ENCODE assay signal across 8 cellular contexts in the genomic region with DNA sequence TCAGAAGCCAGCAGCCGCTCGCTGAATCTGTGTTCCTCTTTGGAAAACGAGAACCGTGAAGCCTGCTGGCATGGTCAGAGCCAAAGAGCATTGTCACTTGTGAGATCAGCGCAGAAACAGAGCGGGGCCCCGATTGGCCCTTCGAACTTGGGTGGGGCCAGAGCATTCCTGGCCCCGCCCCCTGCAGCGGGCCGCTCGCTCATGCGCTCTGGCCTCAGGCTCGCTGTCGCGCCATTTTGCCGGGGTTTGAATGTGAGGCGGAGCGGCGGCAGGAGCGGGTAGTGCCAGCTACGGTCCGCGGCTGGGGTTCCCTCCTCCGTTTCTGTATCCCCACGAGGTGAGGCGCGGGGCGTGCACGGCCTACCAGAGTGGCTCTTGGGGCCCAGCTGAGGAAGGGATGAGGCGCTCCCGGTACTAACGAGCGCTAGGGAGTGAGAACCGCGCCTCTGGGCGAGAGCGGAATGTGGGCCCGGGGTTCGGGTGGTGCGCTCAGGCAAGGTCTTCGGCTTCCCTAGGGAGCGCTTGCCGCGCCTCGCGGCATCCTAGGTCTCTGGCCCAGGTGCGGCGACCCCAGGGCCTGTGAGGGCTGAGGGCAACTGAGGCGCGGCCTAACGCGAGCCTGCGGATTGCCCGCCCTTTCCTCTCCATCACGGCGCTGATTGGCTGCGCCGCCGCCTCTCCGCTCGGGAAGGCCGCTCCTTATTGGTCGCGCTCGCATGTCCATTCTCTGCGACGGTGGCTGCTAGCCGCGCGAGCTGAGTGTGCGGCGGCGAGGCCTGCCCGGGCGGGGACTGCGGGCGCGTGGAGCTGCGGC. TPM values are rescaled to one million over a fixed set of nuclear protein-coding genes. Genes with fewer than 3 reads are reported as not detected.
DNase-seq lines count a peak whose midpoint lies in the region; ATAC-seq and TF ChIP-seq lines count a peak whose summit lies in the region.

A gene with protein sequence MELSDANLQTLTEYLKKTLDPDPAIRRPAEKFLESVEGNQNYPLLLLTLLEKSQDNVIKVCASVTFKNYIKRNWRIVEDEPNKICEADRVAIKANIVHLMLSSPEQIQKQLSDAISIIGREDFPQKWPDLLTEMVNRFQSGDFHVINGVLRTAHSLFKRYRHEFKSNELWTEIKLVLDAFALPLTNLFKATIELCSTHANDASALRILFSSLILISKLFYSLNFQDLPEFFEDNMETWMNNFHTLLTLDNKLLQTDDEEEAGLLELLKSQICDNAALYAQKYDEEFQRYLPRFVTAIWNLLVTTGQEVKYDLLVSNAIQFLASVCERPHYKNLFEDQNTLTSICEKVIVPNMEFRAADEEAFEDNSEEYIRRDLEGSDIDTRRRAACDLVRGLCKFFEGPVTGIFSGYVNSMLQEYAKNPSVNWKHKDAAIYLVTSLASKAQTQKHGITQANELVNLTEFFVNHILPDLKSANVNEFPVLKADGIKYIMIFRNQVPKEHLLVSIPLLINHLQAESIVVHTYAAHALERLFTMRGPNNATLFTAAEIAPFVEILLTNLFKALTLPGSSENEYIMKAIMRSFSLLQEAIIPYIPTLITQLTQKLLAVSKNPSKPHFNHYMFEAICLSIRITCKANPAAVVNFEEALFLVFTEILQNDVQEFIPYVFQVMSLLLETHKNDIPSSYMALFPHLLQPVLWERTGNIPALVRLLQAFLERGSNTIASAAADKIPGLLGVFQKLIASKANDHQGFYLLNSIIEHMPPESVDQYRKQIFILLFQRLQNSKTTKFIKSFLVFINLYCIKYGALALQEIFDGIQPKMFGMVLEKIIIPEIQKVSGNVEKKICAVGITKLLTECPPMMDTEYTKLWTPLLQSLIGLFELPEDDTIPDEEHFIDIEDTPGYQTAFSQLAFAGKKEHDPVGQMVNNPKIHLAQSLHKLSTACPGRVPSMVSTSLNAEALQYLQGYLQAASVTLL (plus strand): TSS at position 226 of the 814 bp plus-strand sequence. CDS start 12,152 bp downstream, outside the sequence.

- ATAC-seq in GM19043 (IDR thresholded peaks at IDR 0.05; ENCODE audit: low read depth, unreplicated experiment) (peak; percentile 87), HG03378 (IDR thresholded peaks at IDR 0.05; ENCODE audit: unreplicated experiment) (peak; percentile 73)

- peak within 1 kb of the TSS; percentile 99 for H3K4me3 ChIP-seq in AG10803 (ENCODE audit: low read length)

- peak; percentile 93 for DNase-seq in AG10803 (ENCODE audit: low read depth)
- peak; percentile 93 for DNase-seq in NCI-H460 (ENCODE audit: extremely low read depth, low read depth)
- peak; percentile 96 for DNase-seq in activated CD4-positive, CD25-positive, alpha-beta regulatory T cell treated with anti-CD3 and anti-CD28 coated beads, Interleukin-2, amount 50 U/mL, for 72 hours
- DNase-seq in cerebellar nuclear complex (lab: John Stamatoyannopoulos, UW): peak; percentile 87 to 90
- peak; percentile 97 for DNase-seq in islet precursor cell
- DNase-seq in stimulated activated CD4-positive, alpha-beta T cell treated with anti-CD3 and anti-CD28 coated beads, Interleukin-12 subunit alpha, Interleukin-12 subunit beta, amount 100 ng/mL, for 48 hours (ENCODE audit: low read depth in 2 of 3, low spot score in 1 of 3): peak; percentile 91 to 93 (median 92)

- TF ChIP-seq CTCF in AG10803 (conservative IDR thresholded peaks at IDR 0.05; ENCODE audit: low read length): no peak

RNA-seq across cellular contexts. Expression of the gene that starts here (rescaled TPM):
- total RNA-seq in NCI-H460 (2014; rRNA removed; shearing (Covaris generic)): 193 and 199 TPM in 2 replicates
- polyA plus RNA-seq in NCI-H460 (2014; cell fraction: nucleus; rRNA removed): 121 and 160 TPM in 2 replicates

Comparison
In these comparisons a context has a peak if more than half of its experiments do, and no peak if none do; other contexts are left out.
1. Peak in every context shown above with its lines: DNase-seq, ATAC-seq and H3K4me3 ChIP-seq.